2 cellular contexts compared by ENCODE assay signal in the genomic region with DNA sequence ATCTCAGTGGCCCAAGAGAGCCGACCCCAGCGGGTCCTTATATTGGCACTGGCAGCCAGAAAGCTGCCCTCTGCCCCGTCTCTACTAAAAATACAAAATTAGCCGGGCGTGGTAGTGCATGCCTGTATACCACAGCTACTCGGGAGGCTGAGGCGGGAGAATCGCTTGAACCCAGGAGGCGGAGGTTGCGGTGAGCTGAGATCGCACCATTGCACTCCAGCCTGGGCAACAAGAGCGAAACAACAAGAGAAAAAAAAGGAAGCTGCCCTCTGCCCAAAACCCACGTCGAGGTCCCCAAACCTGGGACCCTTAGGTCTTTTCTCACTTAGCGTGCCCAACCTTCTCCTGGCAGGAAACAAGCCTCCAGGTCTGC. TPM values are rescaled to one million over a fixed set of nuclear protein-coding genes. Genes with fewer than 3 reads are reported as not detected.
DNase-seq lines count a peak whose midpoint lies in the region; TF ChIP-seq lines count a peak whose summit lies in the region.
"Not testable (repeated sequence)": the region's sequence is repeated elsewhere in the genome, so short reads cannot be mapped to it uniquely, and the experiment has no call there.

No MANE protein-coding gene starts in this region.

- intact Hi-C loops in uterus (cut with DNase I; ENCODE audit: low total_unique reads), result not testable (repeated sequence)

- H3K4me1 ChIP-seq in uterus, result not testable (repeated sequence)

- not testable (repeated sequence) for H3K36me3 ChIP-seq in uterus

- H3K27me3 ChIP-seq in uterus, result not testable (repeated sequence)

- H3K4me3 ChIP-seq in coronary artery (peak overlapping the region; percentile 89), uterus (peak overlapping the region; percentile 62 to 71)

- H3K9me3 ChIP-seq in uterus, result not testable (repeated sequence)

- not testable (repeated sequence) for TF ChIP-seq CTCF in coronary artery (IDR thresholded peaks at IDR 0.05); uterus (IDR thresholded peaks at IDR 0.05)

- not testable (repeated sequence) for TF ChIP-seq POLR2A in uterus (IDR thresholded peaks at IDR 0.05)

- H3K27ac ChIP-seq in coronary artery (peak overlapping the region; percentile 57 to 89), uterus (peak overlapping the region; percentile 87 to 88)

- DNase-seq in coronary artery (ENCODE audit: low spot score); uterus: not testable (repeated sequence)

RNA-seq across cellular contexts. Expression of gene GSTK1, which starts 0.9 kb away (rescaled TPM):
- 100 to 1,000 TPM in 1 of 4 donors, 10 to 100 TPM in 3; 58.2 to 173 (median 86.9) TPM for total RNA-seq in uterus

RNA-seq across cellular contexts. Expression of gene TMEM139, which starts 20.6 kb away (rescaled TPM):
- total RNA-seq in uterus, result 10 to 100 TPM in 1 of 4 donors, 1 to 10 TPM in 1, not detected in 2; 2.2 to 11.1 TPM

RNA-seq across cellular contexts. Expression of gene CASP2, which starts 24.0 kb away (rescaled TPM):
- 10 to 100 TPM in 3 of 4 donors, 1 to 10 TPM in 1; 4.1 to 32.2 (median 24.5) TPM for total RNA-seq in uterus

RNA-seq across cellular contexts. Expression of gene TAS2R40, which starts 42.3 kb away (rescaled TPM):
- total RNA-seq in uterus, result not detected

RNA-seq across cellular contexts. Expression of gene CLCN1, which starts 51.7 kb away (rescaled TPM):
- total RNA-seq in uterus, result under 1 TPM in 2 of 4 donors, not detected in 2; 0.21 to 0.30 TPM
